ENCODE assay signal across 8 cellular contexts in the genomic region with DNA sequence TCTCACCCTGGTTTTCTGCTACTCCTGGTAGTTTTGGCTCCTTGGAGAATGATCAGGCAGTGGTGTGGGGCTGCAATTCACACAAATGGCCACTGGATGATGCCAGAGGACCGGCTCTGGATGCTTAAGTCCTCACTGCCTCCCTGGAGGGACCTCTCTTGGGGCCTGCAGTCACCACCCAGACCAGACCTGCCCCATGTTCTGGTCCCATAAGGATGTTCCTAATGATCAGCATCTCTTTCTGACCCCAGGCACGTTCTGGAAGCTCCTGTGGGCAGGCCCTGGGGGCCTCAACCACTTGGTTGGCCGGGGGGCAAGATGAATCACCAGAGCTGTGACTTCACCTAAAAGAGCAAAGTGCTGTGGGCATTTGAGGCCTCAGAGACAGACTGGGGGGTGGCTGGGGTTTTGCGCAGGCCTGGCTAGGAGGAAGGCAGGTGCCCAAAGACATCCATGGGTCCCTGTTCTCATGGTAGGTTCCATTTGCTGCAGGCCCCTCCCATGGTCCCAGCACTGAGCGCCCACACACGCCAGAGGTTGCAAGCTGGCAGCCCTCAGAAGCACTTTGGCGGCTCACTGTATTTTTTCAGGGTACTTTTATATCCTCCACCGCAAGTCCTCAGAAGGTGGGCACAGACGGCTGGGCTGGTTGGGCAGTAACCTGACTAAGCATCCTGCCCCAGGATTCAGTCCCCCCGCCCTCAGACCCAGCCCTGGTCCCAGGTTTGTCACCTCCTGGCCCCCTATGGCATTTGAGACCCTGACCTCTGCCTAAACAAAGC. TPM values are rescaled to one million over a fixed set of nuclear protein-coding genes. Genes with fewer than 3 reads are reported as not detected.
DNase-seq lines count a peak whose midpoint lies in the region; ATAC-seq and TF ChIP-seq lines count a peak whose summit lies in the region.

No MANE protein-coding gene starts in this region.

- H4K20me1 ChIP-seq in H9 (ENCODE audit: control insufficient read depth, insufficient read depth, insufficient read length), result no peaks in the 10 kb centered on the region

- H3K36me3 Mint-ChIP-seq in H9 (ENCODE audit: insufficient read depth in 1 of 3, low read depth in 3 of 3), result peaks cover 0 to 7% (median 0%) of the 10 kb centered on the region in 3 experiments; a peak in 2 of 7 replicates

- H3K79me1 ChIP-seq in H9 (ENCODE audit: insufficient read depth, low read depth, low read length, poor library complexity, severe bottlenecking), result no peaks in the 10 kb centered on the region

- no peaks in the 10 kb centered on the region for H3K9me3 ChIP-seq in H9 (ENCODE audit: control insufficient read depth, low read depth, low read length)

- H3K79me2 ChIP-seq in H9 (ENCODE audit: insufficient read depth, low read length), result no peaks in the 10 kb centered on the region

- no peak overlapping the region for H2BK15ac ChIP-seq in H9 (ENCODE audit: low read depth, low read length)

- no peak overlapping the region for H3K9ac ChIP-seq in H9 (ENCODE audit: extremely low read depth, insufficient read length, low read length)

- H4K91ac ChIP-seq in H9 (ENCODE audit: insufficient read length, low read depth, low read length), result no peak overlapping the region

- H2BK120ac ChIP-seq in H9 (ENCODE audit: low read depth, low read length, poor library complexity, severe bottlenecking), result no peak overlapping the region

- peak; percentile 95 for ATAC-seq in left colon
- ATAC-seq in HG03039 (IDR thresholded peaks at IDR 0.05; ENCODE audit: unreplicated experiment), result no peak

- no peak overlapping the region for H3K18ac ChIP-seq in H9 (ENCODE audit: insufficient read length, low read depth, low read length)

- H3K27ac ChIP-seq in H9 (ENCODE audit: insufficient read length, low read depth, low read length), result no peak overlapping the region

- H3T11ph ChIP-seq in H9 (ENCODE audit: low read length), result no peak overlapping the region

- no peak overlapping the region; a peak in 1 of 5 replicates for H3K4me3 Mint-ChIP-seq in H9

- TF ChIP-seq CTCF in H9 (conservative IDR thresholded peaks at IDR 0.05), result peak; percentile 99

- no peak overlapping the region for H3K27ac Mint-ChIP-seq in H9

- no peak overlapping the region for H2AK5ac ChIP-seq in H9 (ENCODE audit: insufficient read length, low read length)

- H3K56ac ChIP-seq in H9 (ENCODE audit: insufficient read length, low read depth, low read length), result no peak overlapping the region

- no peak overlapping the region for H3K4me2 ChIP-seq in H9 (ENCODE audit: insufficient read depth, insufficient read length, low read length)

- H3K4me1 ChIP-seq in H9 (ENCODE audit: insufficient read depth, low read length), result no peaks in the 10 kb centered on the region

- no peak overlapping the region for H4K8ac ChIP-seq in H9 (replicated peaks; ENCODE audit: insufficient read length, low read depth, low read length)

- no peaks in the 10 kb centered on the region for H3K23me2 ChIP-seq in H9 (ENCODE audit: insufficient read length, low read depth, low read length, poor library complexity, severe bottlenecking)

- peaks cover 25% of the 10 kb centered on the region for H3K27me3 Mint-ChIP-seq in H9 (ENCODE audit: low read depth)

- intact Hi-C loops in left colon (cut with DNase I, micrococcal nuclease), result loop anchor here (5.0 to 10.0 kb wide), 2 partner anchors 138 to 286 kb away; a partner anchor contains a TSS

- H2BK12ac ChIP-seq in H9 (ENCODE audit: insufficient read length, low read depth, low read length), result no peak overlapping the region

- no peak overlapping the region for H2BK20ac ChIP-seq in H9 (ENCODE audit: low read depth, low read length, poor library complexity, severe bottlenecking)

- no peak overlapping the region for H4K5ac ChIP-seq in H9 (ENCODE audit: insufficient read length, low read depth, low read length)

- no peak overlapping the region for H3K14ac ChIP-seq in H9 (ENCODE audit: insufficient read depth, low read length)

- no peak overlapping the region for H2BK5ac ChIP-seq in H9 (ENCODE audit: insufficient read length, low read length)

- peaks cover 15 to 19% of the 10 kb centered on the region in 2 experiments; a peak in 4 of 5 replicates for H3K9me3 Mint-ChIP-seq in H9

- no CpG with 5 or more reads among the region's 10 CpGs for WGBS in H9 (ENCODE audit: extremely low coverage, insufficient read length, low lambda C conversion rate)

- DNase-seq in AG20443 (ENCODE audit: low spot score) (peak; percentile 91), H9 (peak; percentile 91), NCI-H446 treated with DMSO at 0.1 percent for 48 hours (lab: John Stamatoyannopoulos, UW) (peak; percentile 32), cerebellum (ENCODE audit: low spot score) (peak; percentile 90), left colon (peak; percentile 43 to 76)
- DNase-seq in activated CD4-positive, alpha-beta T cell treated with anti-CD3 and anti-CD28 coated beads for 1 hour, result peak; percentile 48
- DNase-seq in stimulated activated CD4-positive, alpha-beta T cell treated with anti-CD3 and anti-CD28 coated beads, Interleukin-2, amount 100 ng/mL, for 48 hours, result peak; percentile 62 to 64

- no peak overlapping the region for H3K4ac ChIP-seq in H9 (ENCODE audit: low read depth, low read length)

- no peak overlapping the region for H3K23ac ChIP-seq in H9 (ENCODE audit: insufficient read length, low read depth, low read length)

- H3K4me1 Mint-ChIP-seq in H9, result peaks cover 8 to 9% of the 10 kb centered on the region in 2 experiments

- H3K27me3 ChIP-seq in H9 (ENCODE audit: insufficient read depth, low read length), result no peaks in the 10 kb centered on the region

- no peak overlapping the region for H2AFZ ChIP-seq in H9 (ENCODE audit: low read length)

RNA-seq across cellular contexts. Expression of a gene that starts 53.2 kb away (rescaled TPM):
- 6.6 and 7.8 TPM in 2 replicates for total RNA-seq in H9 (2021)
- 2.1 TPM for total RNA-seq in cerebellum
- 1 to 10 TPM; 1.6 TPM for total RNA-seq in left colon

Comparison
In these comparisons a context has a peak if more than half of its experiments do, and no peak if none do; other contexts are left out.
1. DNase-seq: peak in every context shown above with its lines; median percentile 91 in AG20443; 91 in H9; 90 in cerebellum; 63 in stimulated activated CD4-positive, alpha-beta T cell treated with anti-CD3 and anti-CD28 coated beads, Interleukin-2, amount 100 ng/mL, for 48 hours; 60 in left colon; 48 in activated CD4-positive, alpha-beta T cell treated with anti-CD3 and anti-CD28 coated beads for 1 hour; 32 in NCI-H446 treated with DMSO at 0.1 percent for 48 hours.